In genomic region chr3:179651687-179652466, GRCh38 we compare ENCODE assay signal across 1 cellular context.
TF ChIP-seq lines count a peak whose summit lies in the region.

No MANE protein-coding gene starts in this region.

TF ChIP-seq in IMR-90, 13 proteins besides CTCF, POLR2A, EP300 and RAD21:
- no peak for TF ChIP-seq FOS (IDR thresholded peaks at IDR 0.05; ENCODE audit: low read depth, low read length)
- TF ChIP-seq CEBPB (IDR thresholded peaks at IDR 0.05; ENCODE audit: low read depth, low read length): no peak
- no peak for TF ChIP-seq SMC3 (IDR thresholded peaks at IDR 0.05; ENCODE audit: low read depth, low read length)
- TF ChIP-seq BHLHE40 (IDR thresholded peaks at IDR 0.05; ENCODE audit: low read depth, low read length): no peak
- TF ChIP-seq MAZ (IDR thresholded peaks at IDR 0.05; ENCODE audit: borderline replicate concordance, low read depth, low read length): no peak
- no peak for TF ChIP-seq USF2 (IDR thresholded peaks at IDR 0.05; ENCODE audit: low read depth, low read length)
- TF ChIP-seq RFX5 (IDR thresholded peaks at IDR 0.05; ENCODE audit: low read depth, low read length): no peak
- no peak for TF ChIP-seq NFE2L2 (IDR thresholded peaks at IDR 0.05; ENCODE audit: low read depth, low read length)
- no peak for TF ChIP-seq CHD1 (IDR thresholded peaks at IDR 0.05; ENCODE audit: low read depth, low read length)
- no peak for TF ChIP-seq MXI1 (IDR thresholded peaks at IDR 0.05; ENCODE audit: borderline replicate concordance, low read depth, low read length)
- no peak for TF ChIP-seq MAFK (IDR thresholded peaks at IDR 0.05; ENCODE audit: low read depth, low read length)
- TF ChIP-seq RCOR1 (IDR thresholded peaks at IDR 0.05; ENCODE audit: insufficient replicate concordance, low read length): no peak
- no peak for TF ChIP-seq ELK1 (IDR thresholded peaks at IDR 0.05; ENCODE audit: borderline replicate concordance, low read depth, low read length)
